12 cellular contexts compared by ENCODE assay signal in the genomic region with DNA sequence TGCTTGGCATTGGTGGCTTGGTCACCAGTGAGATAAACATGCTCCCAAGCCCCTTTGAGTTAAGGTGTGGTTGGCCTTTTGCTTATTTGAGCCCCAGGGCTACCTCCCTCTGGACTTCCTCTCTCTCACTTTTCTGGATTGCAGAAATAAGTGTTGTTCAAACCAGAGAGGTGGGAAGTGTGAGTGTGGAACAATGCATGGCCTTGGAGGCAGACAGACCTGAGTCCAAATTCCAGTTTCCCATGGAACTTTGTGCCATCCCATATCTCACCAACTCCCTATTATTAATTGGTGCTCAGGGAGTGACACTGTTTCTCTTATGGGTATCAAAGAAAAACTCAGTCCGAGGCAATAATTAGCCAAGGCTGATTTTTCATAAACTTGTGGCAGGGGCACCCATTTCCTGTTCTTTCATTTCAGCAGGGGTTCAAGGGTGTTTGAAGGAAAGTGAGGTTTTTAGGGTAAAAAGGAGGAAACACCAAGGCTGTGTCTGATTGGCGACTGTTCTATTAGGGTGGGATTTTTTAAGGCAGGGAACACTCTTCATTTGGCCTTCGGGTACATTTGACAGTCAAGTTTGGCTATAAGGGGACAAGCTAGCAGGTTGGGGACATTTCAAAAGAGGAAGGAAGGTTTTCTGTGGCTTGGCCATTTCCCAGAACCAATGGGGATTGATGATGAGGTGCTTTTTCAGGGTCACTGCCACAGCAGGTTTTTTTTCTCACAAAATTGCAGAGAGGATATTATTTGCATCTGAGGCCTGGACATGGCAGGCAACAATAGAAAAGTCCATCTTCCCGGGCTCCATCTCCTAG.
DNase-seq lines count a peak whose midpoint lies in the region; ATAC-seq, FAIRE-seq and TF ChIP-seq lines count a peak whose summit lies in the region.
"Had no signal": no experiment of that assay in that cellular context is flagged by ENCODE, and none has a peak within 500 bp of the region (broad histone marks: within the 10 kb centered on the region; RNA-seq: fewer than 3 reads in every experiment).

No MANE protein-coding gene starts in this region.

- H3K4me2 ChIP-seq in HepG2 (ENCODE audit: low read depth, low read length) (no peak overlapping the region), OCI-LY7 (ENCODE audit: low read length) (no peak overlapping the region)
- H3K4me2 ChIP-seq: A549 had no signal

- no peak overlapping the region for H2AFZ ChIP-seq in HepG2 (ENCODE audit: low read length)
- H2AFZ ChIP-seq in OCI-LY7 (ENCODE audit: low read length), result no peak overlapping the region
- H2AFZ ChIP-seq: GM23248 had no signal

- H3K4me1 Mint-ChIP-seq in stimulated activated naive B cell treated with anti-CD40 and anti-IgM and Interleukin-4, amounts not matched to agents 10 μg/mL and 1 μg/mL and 100 μg/mL, for 72 hours, result peaks cover 9 to 20% of the 10 kb centered on the region in 2 donors

- no peaks in the 10 kb centered on the region for H3K9me3 Mint-ChIP-seq in stimulated activated naive B cell treated with anti-CD40 and anti-IgM and Interleukin-4, amounts not matched to agents 10 μg/mL and 1 μg/mL and 100 μg/mL, for 72 hours

- ATAC-seq in HepG2 (no peak), right lobe of liver (no peak), GM21737 (IDR thresholded peaks at IDR 0.05; ENCODE audit: unreplicated experiment) (peak; percentile 74), HG03196 (IDR thresholded peaks at IDR 0.05; ENCODE audit: unreplicated experiment) (peak; percentile 72)
- ATAC-seq in stimulated activated naive B cell treated with anti-CD40 and anti-IgM and Interleukin-4, amounts not matched to agents 10 μg/mL and 1 μg/mL and 100 μg/mL, for 72 hours (replicated peaks), result peak; percentile 76 to 80
- ATAC-seq: A549 had no signal

- H3K27ac ChIP-seq in HepG2 (ENCODE audit: extremely low read length, insufficient read depth, low read length), result no peak overlapping the region
- no peak overlapping the region for H3K27ac ChIP-seq in right lobe of liver
- no peak overlapping the region for H3K27ac ChIP-seq in OCI-LY7 (ENCODE audit: low read depth, low read length, poor library complexity, severe bottlenecking)
- H3K27ac ChIP-seq: A549, GM23248, right atrium auricular region had no signal

- H3K9me2 ChIP-seq in OCI-LY7 (ENCODE audit: insufficient read depth, low read length), result no peaks in the 10 kb centered on the region

- TF ChIP-seq POLR2A in HepG2 (IDR thresholded peaks at IDR 0.05; ENCODE audit: insufficient read depth in 1 of 2, low read depth in 2 of 2, low read length in 2 of 2), result no peak
- TF ChIP-seq POLR2A in right lobe of liver (IDR thresholded peaks at IDR 0.05), result no peak

- no peaks in the 10 kb centered on the region for H3K36me3 Mint-ChIP-seq in stimulated activated naive B cell treated with anti-CD40 and anti-IgM and Interleukin-4, amounts not matched to agents 10 μg/mL and 1 μg/mL and 100 μg/mL, for 72 hours

- TF ChIP-seq EP300 in HepG2 (IDR thresholded peaks at IDR 0.05; ENCODE audit: low read depth in 2 of 2, low read length in 2 of 2) (no peak), HepG2 (CRISPR knock-in tag; IDR thresholded peaks at IDR 0.05; ENCODE audit: borderline replicate concordance) (no peak)

- H4K20me1 ChIP-seq in HepG2 (ENCODE audit: insufficient read depth, low read length), result no peaks in the 10 kb centered on the region
- no peaks in the 10 kb centered on the region for H4K20me1 ChIP-seq in OCI-LY7 (ENCODE audit: insufficient read depth, low read length)

- 20% methylated on average over 4 of the region's 4 CpGs for WGBS in HepG2 (ENCODE audit: low lambda C conversion rate)
- WGBS in right lobe of liver (ENCODE audit: insufficient coverage, low coverage, low lambda C conversion rate, missing lambda C conversion rate), result 60% methylated on average over 4 of the region's 4 CpGs

- H3K36me3 ChIP-seq in HepG2 (replicated peaks in 1 of 2; ENCODE audit: control insufficient read depth in 1 of 2, insufficient read depth in 2 of 2, low read length in 2 of 2), result no peaks in the 10 kb centered on the region
- H3K36me3 ChIP-seq in right lobe of liver, result no peaks in the 10 kb centered on the region
- H3K36me3 ChIP-seq in OCI-LY7 (ENCODE audit: insufficient read depth, low read length), result no peaks in the 10 kb centered on the region
- H3K36me3 ChIP-seq: right atrium auricular region had no signal

- H3K4me3 ChIP-seq in HepG2 (replicated peaks in 1 of 3; ENCODE audit: insufficient read depth in 1 of 3, low read depth in 2 of 3, low read length in 3 of 3) (no peak overlapping the region), right lobe of liver (no peak overlapping the region), OCI-LY7 (ENCODE audit: low read depth, low read length, poor library complexity, severe bottlenecking) (no peak overlapping the region)
- H3K4me3 ChIP-seq: A549, GM23248, right atrium auricular region had no signal

- H3K27me3 Mint-ChIP-seq in stimulated activated naive B cell treated with anti-CD40 and anti-IgM and Interleukin-4, amounts not matched to agents 10 μg/mL and 1 μg/mL and 100 μg/mL, for 72 hours, result peaks cover 7 to 8% of the 10 kb centered on the region in 2 donors

- peak overlapping the region in 1 of 2 donors; percentile 18 for H3K4me3 Mint-ChIP-seq in stimulated activated naive B cell treated with anti-CD40 and anti-IgM and Interleukin-4, amounts not matched to agents 10 μg/mL and 1 μg/mL and 100 μg/mL, for 72 hours

- DNase-seq in HepG2 (ENCODE audit: low spot score) (no peak), right lobe of liver (no peak), SHP77 (lab: John Stamatoyannopoulos, UW) (no peak), OCI-LY7 (ENCODE audit: low spot score) (no peak), ureter (ENCODE audit: low spot score) (no peak)
- DNase-seq in stimulated activated naive B cell treated with anti-CD40 and anti-IgM and Interleukin-4, amounts not matched to agents 10 μg/mL and 1 μg/mL and 100 μg/mL, for 72 hours, result peak; percentile 40
- DNase-seq: DMS79, GM23248 had no signal

- in situ Hi-C loops in HepG2 (cut with HindIII; ENCODE audit: extremely low pct_ligation_motif_present, low pct_unique_long_range_greater_than_20kb), result no loop called here

- no peak for TF ChIP-seq RAD21 in HepG2 (CRISPR knock-in tag; IDR thresholded peaks at IDR 0.05)

- intact Hi-C loops in HepG2 (cut with micrococcal nuclease; ENCODE audit: unreplicated experiment) (no loop called here), right lobe of liver (cut with DNase I) (no loop called here), OCI-LY7 (cut with micrococcal nuclease; ENCODE audit: unreplicated experiment) (no loop called here)

- CTCF ChIA-PET in HepG2 (lab: Yijun Ruan, JAX; ENCODE audit: low intra/inter-chr PET ratio, low total read pairs) (no interaction called here), OCI-LY7 (lab: Charles Lee; ENCODE audit: unreplicated experiment) (no interaction called here)

- no peaks in the 10 kb centered on the region for H3K4me1 ChIP-seq in HepG2 (ENCODE audit: insufficient read depth, low read length)
- no peaks in the 10 kb centered on the region for H3K4me1 ChIP-seq in right lobe of liver
- H3K4me1 ChIP-seq in OCI-LY7 (ENCODE audit: insufficient read depth, low read length, poor library complexity, severe bottlenecking), result no peaks in the 10 kb centered on the region
- H3K4me1 ChIP-seq: A549, right atrium auricular region had no signal

- H3K79me2 ChIP-seq in HepG2 (ENCODE audit: insufficient read depth, low read length) (no peaks in the 10 kb centered on the region), OCI-LY7 (ENCODE audit: insufficient read depth, low read depth, low read length) (no peaks in the 10 kb centered on the region)

- no peaks in the 10 kb centered on the region for H3K9me3 ChIP-seq in HepG2 (ENCODE audit: low read length)
- H3K9me3 ChIP-seq in right lobe of liver, result no peaks in the 10 kb centered on the region
- no peaks in the 10 kb centered on the region for H3K9me3 ChIP-seq in OCI-LY7 (ENCODE audit: low read length)
- H3K9me3 ChIP-seq: A549, right atrium auricular region had no signal

- FAIRE-seq in HepG2 (lab: Jason Lieb, UNC), result no peak
- FAIRE-seq: A549 had no signal

- no peak overlapping the region for H3K27ac Mint-ChIP-seq in stimulated activated naive B cell treated with anti-CD40 and anti-IgM and Interleukin-4, amounts not matched to agents 10 μg/mL and 1 μg/mL and 100 μg/mL, for 72 hours

- BruUV-seq in HepG2 (replicated peaks; lab: Mats Ljungman, UMichigan) (no TSS peak), OCI-LY7 (replicated peaks; lab: Mats Ljungman, UMichigan) (no TSS peak)

- no peak overlapping the region for H3K9ac ChIP-seq in HepG2 (ENCODE audit: insufficient read depth, low read depth, low read length)
- H3K9ac ChIP-seq: GM23248 had no signal

- POLR2A ChIA-PET in HepG2 (lab: Yijun Ruan, JAX), result no interaction called here
- POLR2A ChIA-PET in OCI-LY7 (lab: Charles Lee), result interaction anchor here (0.6 kb wide), 1 partner anchor 171 kb away, joined by 5 read pairs; no protein-coding TSS in a partner anchor

- H3K27me3 ChIP-seq in HepG2 (ENCODE audit: control insufficient read depth in 1 of 2, insufficient read depth in 2 of 2, low read length in 2 of 2) (no peaks in the 10 kb centered on the region), right lobe of liver (no peaks in the 10 kb centered on the region)
- H3K27me3 ChIP-seq: right atrium auricular region had no signal

- TF ChIP-seq CTCF in HepG2 (CRISPR knock-in tag; IDR thresholded peaks at IDR 0.05) (no peak), right lobe of liver (IDR thresholded peaks at IDR 0.05) (no peak), OCI-LY7 (conservative IDR thresholded peaks at IDR 0.05; ENCODE audit: low read length) (no peak)

TF ChIP-seq in HepG2, 621 proteins besides CTCF, POLR2A, EP300 and RAD21:
- TF ChIP-seq KDM4B (CRISPR knock-in tag; IDR thresholded peaks at IDR 0.05), result no peak
- no peak for TF ChIP-seq SOX13 (IDR thresholded peaks at IDR 0.05)
- peak in 1 of 2 experiments; percentile 15; a peak in 1 of 4 replicates for TF ChIP-seq SOX13 (CRISPR knock-in tag; conservative IDR thresholded peaks at IDR 0.05 in 1 of 2, IDR thresholded peaks at IDR 0.05 in 1 of 2)
- 0 out of 2 replicates have a peak, but pooled peaks have one; percentile 12 for TF ChIP-seq HNF4A (CRISPR knock-in tag; IDR thresholded peaks at IDR 0.05)

Comparison
In these comparisons a context has a peak if more than half of its experiments do, and no peak if none do; other contexts are left out.
1. ATAC-seq: peak in GM21737 (single experiment), HG03196 (single experiment) and stimulated activated naive B cell treated with anti-CD40 and anti-IgM and Interleukin-4, amounts not matched to agents 10 μg/mL and 1 μg/mL and 100 μg/mL, for 72 hours (2 of 2); none in HepG2 (single experiment) and right lobe of liver (0 of 4).